Comparison of ENCODE assay signal across 1 cellular context in the genomic region with DNA sequence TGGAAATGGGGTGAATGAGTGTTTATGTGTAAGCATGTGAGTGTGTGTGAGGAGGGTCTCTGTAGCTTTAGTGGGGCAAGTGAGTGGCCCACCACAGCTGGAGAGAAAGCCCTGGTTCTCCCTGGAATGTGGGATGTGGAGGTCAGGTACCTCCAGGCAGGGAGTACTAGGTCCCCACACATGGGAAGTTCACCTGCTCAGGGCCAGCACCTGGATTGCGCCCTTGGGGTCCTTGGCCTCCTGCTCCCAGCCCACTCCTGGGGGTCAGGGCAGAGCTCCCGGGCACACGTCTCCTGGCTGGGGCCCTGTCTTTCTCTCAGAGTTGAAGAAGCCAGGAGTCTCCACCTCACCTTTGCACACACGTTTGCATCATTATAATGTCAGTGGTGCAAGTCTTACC.
TF ChIP-seq lines count a peak whose summit lies in the region.

No MANE protein-coding gene starts in this region.

TF ChIP-seq in HepG2, 621 proteins besides CTCF, POLR2A, EP300 and RAD21:
- no peak for TF ChIP-seq MBNL3 (CRISPR knock-in tag; conservative IDR thresholded peaks at IDR 0.05)
- TF ChIP-seq, protein P1, sequence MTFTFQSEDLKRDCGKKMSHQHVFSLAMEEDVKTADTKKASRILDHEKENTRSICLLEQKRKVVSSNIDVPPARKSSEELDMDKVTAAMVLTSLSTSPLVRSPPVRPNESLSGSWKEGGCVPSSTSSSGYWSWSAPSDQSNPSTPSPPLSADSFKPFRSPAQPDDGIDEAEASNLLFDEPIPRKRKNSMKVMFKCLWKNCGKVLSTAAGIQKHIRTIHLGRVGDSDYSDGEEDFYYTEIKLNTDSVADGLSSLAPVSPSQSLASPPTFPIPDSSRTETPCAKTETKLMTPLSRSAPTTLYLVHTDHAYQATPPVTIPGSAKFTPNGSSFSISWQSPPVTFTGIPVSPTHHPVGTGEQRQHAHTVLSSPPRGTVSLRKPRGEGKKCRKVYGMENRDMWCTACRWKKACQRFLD (CRISPR knock-in tag; IDR thresholded peaks at IDR 0.05; ENCODE audit: borderline replicate concordance): no peak
- no peak for TF ChIP-seq ZNF326 (CRISPR knock-in tag; IDR thresholded peaks at IDR 0.05; ENCODE audit: borderline replicate concordance)
- no peak for TF ChIP-seq U2AF2 (IDR thresholded peaks at IDR 0.05; ENCODE audit: low read depth, low read length)
- no peak for TF ChIP-seq PHF5A (CRISPR knock-in tag; IDR thresholded peaks at IDR 0.05; ENCODE audit: low read depth, unreplicated experiment)
- no peak for TF ChIP-seq NR1H2 (CRISPR knock-in tag; IDR thresholded peaks at IDR 0.05; ENCODE audit: borderline replicate concordance, low read depth)
- TF ChIP-seq CREM (IDR thresholded peaks at IDR 0.05): no peak
- TF ChIP-seq CREM (CRISPR knock-in tag; IDR thresholded peaks at IDR 0.05): no peak
- no peak for TF ChIP-seq ZNF331 (CRISPR knock-in tag; IDR thresholded peaks at IDR 0.05)
- no peak for TF ChIP-seq SETDB1 (CRISPR knock-in tag; IDR thresholded peaks at IDR 0.05; ENCODE audit: borderline replicate concordance)
- TF ChIP-seq RORA (CRISPR knock-in tag; IDR thresholded peaks at IDR 0.05): no peak
- no peak for TF ChIP-seq SNAI1 (CRISPR knock-in tag; IDR thresholded peaks at IDR 0.05; ENCODE audit: borderline replicate concordance)
- TF ChIP-seq, protein P2, sequence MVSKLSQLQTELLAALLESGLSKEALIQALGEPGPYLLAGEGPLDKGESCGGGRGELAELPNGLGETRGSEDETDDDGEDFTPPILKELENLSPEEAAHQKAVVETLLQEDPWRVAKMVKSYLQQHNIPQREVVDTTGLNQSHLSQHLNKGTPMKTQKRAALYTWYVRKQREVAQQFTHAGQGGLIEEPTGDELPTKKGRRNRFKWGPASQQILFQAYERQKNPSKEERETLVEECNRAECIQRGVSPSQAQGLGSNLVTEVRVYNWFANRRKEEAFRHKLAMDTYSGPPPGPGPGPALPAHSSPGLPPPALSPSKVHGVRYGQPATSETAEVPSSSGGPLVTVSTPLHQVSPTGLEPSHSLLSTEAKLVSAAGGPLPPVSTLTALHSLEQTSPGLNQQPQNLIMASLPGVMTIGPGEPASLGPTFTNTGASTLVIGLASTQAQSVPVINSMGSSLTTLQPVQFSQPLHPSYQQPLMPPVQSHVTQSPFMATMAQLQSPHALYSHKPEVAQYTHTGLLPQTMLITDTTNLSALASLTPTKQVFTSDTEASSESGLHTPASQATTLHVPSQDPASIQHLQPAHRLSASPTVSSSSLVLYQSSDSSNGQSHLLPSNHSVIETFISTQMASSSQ (IDR thresholded peaks at IDR 0.05; ENCODE audit: low read depth): no peak
- TF ChIP-seq, protein P2 (CRISPR knock-in tag; IDR thresholded peaks at IDR 0.05; ENCODE audit: borderline replicate concordance): no peak
- TF ChIP-seq ZBTB3 (CRISPR knock-in tag; IDR thresholded peaks at IDR 0.05; ENCODE audit: borderline replicate concordance, low read depth): no peak
- TF ChIP-seq, protein P3, sequence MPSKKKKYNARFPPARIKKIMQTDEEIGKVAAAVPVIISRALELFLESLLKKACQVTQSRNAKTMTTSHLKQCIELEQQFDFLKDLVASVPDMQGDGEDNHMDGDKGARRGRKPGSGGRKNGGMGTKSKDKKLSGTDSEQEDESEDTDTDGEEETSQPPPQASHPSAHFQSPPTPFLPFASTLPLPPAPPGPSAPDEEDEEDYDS (CRISPR knock-in tag; IDR thresholded peaks at IDR 0.05): no peak
- no peak for TF ChIP-seq ZNF672 (CRISPR knock-in tag; IDR thresholded peaks at IDR 0.05)
- no peak for TF ChIP-seq ZNF382 (CRISPR knock-in tag; IDR thresholded peaks at IDR 0.05; ENCODE audit: borderline replicate concordance)
TF ChIP-seq in HepG2: peak in this region for 0.
